In the genomic region with DNA sequence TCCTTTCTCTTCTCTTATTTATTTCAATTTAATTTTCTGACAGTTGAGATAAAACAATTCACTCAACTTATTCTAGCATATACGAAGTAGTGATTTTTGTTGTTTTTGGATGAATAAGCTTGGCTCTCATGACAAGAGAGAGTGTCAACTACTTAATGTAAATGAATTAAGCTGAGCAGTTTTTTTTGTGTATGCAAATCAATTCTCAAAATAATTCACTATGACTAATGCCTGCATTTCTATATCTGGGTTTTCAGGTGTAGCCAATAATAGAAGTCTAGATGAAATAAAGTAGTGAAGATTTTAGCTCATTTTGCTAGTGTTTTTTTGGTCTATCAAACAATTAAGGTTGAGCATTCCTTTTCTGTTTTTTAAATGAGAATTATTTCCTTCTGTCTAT, we compare ENCODE assay signal across 28 cellular contexts.
"Had no signal": no experiment of that assay in that cellular context is flagged by ENCODE, and none has a peak within 500 bp of the region (broad histone marks: within the 10 kb centered on the region; RNA-seq: fewer than 3 reads in every experiment).

No MANE protein-coding gene starts in this region.

- H3K27ac Mint-ChIP-seq: activated CD4-positive, alpha-beta memory T cell treated with anti-CD3 and anti-CD28 coated beads for 36 hours; activated CD4-positive, alpha-beta T cell treated with anti-CD3 and anti-CD28 coated beads for 36 hours; activated CD4-positive, alpha-beta T cell treated with anti-CD3 and anti-CD28 coated beads, Interleukin-2, amount 10 ng/mL, durations not matched to agents 24 days and 14 days; activated CD8-positive, alpha-beta memory T cell treated with anti-CD3 and anti-CD28 coated beads, Interleukin-2, amount 10 ng/mL, durations not matched to agents 7 days and 5 days; activated CD8-positive, alpha-beta T cell treated with anti-CD3 and anti-CD28 coated beads, Interleukin-2, amount 10 ng/mL, durations not matched to agents 7 days and 5 days; activated naive CD4-positive, alpha-beta T cell treated with anti-CD3 and anti-CD28 coated beads, Interleukin-2, amount 10 ng/mL, durations not matched to agents 7 days and 5 days; activated naive CD4-positive, alpha-beta T cell treated with anti-CD3 and anti-CD28 coated beads, Interleukin-2, amount 50 U/mL, for 72 hours; activated naive CD8-positive, alpha-beta T cell treated with anti-CD3 and anti-CD28 coated beads, Interleukin-2, amount 10 ng/mL, durations not matched to agents 7 days and 5 days; activated T-helper 1 cell treated with anti-CD3 and anti-CD28 coated beads, Interleukin-12 subunit alpha, Interleukin-12 subunit beta, Interleukin-2, Interleukin-4 antibody, amounts not matched to agents 30 ng/mL and 10 ng/mL and 1 ng/mL, durations not matched to agents 14 hours and 24 hours and 36 hours; brain had no signal

- H3K9me3 ChIP-seq: ascending aorta, breast epithelium, colonic mucosa had no signal

- H3K4me3 ChIP-seq: ascending aorta, breast epithelium, cardiac muscle cell, colonic mucosa had no signal

- H3K4me3 Mint-ChIP-seq: activated CD4-positive, alpha-beta memory T cell treated with anti-CD3 and anti-CD28 coated beads for 36 hours; activated CD4-positive, alpha-beta T cell treated with anti-CD3 and anti-CD28 coated beads for 36 hours; activated CD4-positive, alpha-beta T cell treated with anti-CD3 and anti-CD28 coated beads, Interleukin-2, amount 10 ng/mL, durations not matched to agents 24 days and 14 days; activated CD8-positive, alpha-beta memory T cell treated with anti-CD3 and anti-CD28 coated beads, Interleukin-2, amount 10 ng/mL, durations not matched to agents 7 days and 5 days; activated CD8-positive, alpha-beta T cell treated with anti-CD3 and anti-CD28 coated beads, Interleukin-2, amount 10 ng/mL, durations not matched to agents 7 days and 5 days; activated naive CD4-positive, alpha-beta T cell treated with anti-CD3 and anti-CD28 coated beads, Interleukin-2, amount 10 ng/mL, durations not matched to agents 7 days and 5 days; activated naive CD8-positive, alpha-beta T cell treated with anti-CD3 and anti-CD28 coated beads, Interleukin-2, amount 10 ng/mL, durations not matched to agents 7 days and 5 days; activated T-helper 1 cell treated with anti-CD3 and anti-CD28 coated beads, Interleukin-12 subunit alpha, Interleukin-12 subunit beta, Interleukin-2, Interleukin-4 antibody, amounts not matched to agents 30 ng/mL and 10 ng/mL and 1 ng/mL, durations not matched to agents 14 hours and 24 hours and 36 hours; brain had no signal

- DNase-seq: activated CD4-positive, alpha-beta memory T cell treated with anti-CD3 and anti-CD28 coated beads for 36 hours; activated CD4-positive, alpha-beta T cell treated with anti-CD3 and anti-CD28 coated beads for 36 hours; activated CD4-positive, alpha-beta T cell treated with anti-CD3 and anti-CD28 coated beads, Interleukin-2, amount 10 ng/mL, durations not matched to agents 24 days and 14 days; activated CD4-positive, CD25-positive, alpha-beta regulatory T cell; activated CD4-positive, CD25-positive, alpha-beta regulatory T cell treated with anti-CD3 and anti-CD28 coated beads, Interleukin-2, amount 50 U/mL, for 72 hours; activated CD8-positive, alpha-beta memory T cell treated with anti-CD3 and anti-CD28 coated beads, Interleukin-2, amount 10 ng/mL, durations not matched to agents 7 days and 5 days; activated CD8-positive, alpha-beta memory T cell treated with anti-CD3 and anti-CD28 coated beads, Interleukin-2, amount 50 U/mL, for 4 hours; activated CD8-positive, alpha-beta T cell treated with anti-CD3 and anti-CD28 coated beads, Interleukin-2, amount 10 ng/mL, durations not matched to agents 7 days and 5 days; activated gamma-delta T cell; activated naive CD4-positive, alpha-beta T cell; activated naive CD4-positive, alpha-beta T cell treated with anti-CD3 and anti-CD28 coated beads, Interleukin-2, amount 10 ng/mL, durations not matched to agents 7 days and 5 days; activated naive CD8-positive, alpha-beta T cell treated with anti-CD3 and anti-CD28 coated beads, Interleukin-2, amount 10 ng/mL, durations not matched to agents 7 days and 5 days; activated T-cell treated with anti-CD3 and anti-CD28 coated beads, Interleukin-2, amount 50 U/mL, for 1 hour; activated T-cell treated with anti-CD3 and anti-CD28 coated beads, Interleukin-2, amount 50 U/mL, for 48 hours; central memory CD4-positive, alpha-beta T cell; cerebellar nuclear complex; colonic mucosa; effector CD8-positive, alpha-beta T cell; foreskin fibroblast; T-helper 2 cell had no signal

- H3K36me3 ChIP-seq: ascending aorta, breast epithelium, cardiac muscle cell, colonic mucosa had no signal

- H3K27me3 Mint-ChIP-seq: activated CD4-positive, alpha-beta memory T cell treated with anti-CD3 and anti-CD28 coated beads for 36 hours; activated CD4-positive, alpha-beta T cell treated with anti-CD3 and anti-CD28 coated beads for 36 hours; activated CD4-positive, alpha-beta T cell treated with anti-CD3 and anti-CD28 coated beads, Interleukin-2, amount 10 ng/mL, durations not matched to agents 24 days and 14 days; activated CD8-positive, alpha-beta memory T cell treated with anti-CD3 and anti-CD28 coated beads, Interleukin-2, amount 10 ng/mL, durations not matched to agents 7 days and 5 days; activated naive CD4-positive, alpha-beta T cell treated with anti-CD3 and anti-CD28 coated beads, Interleukin-2, amount 10 ng/mL, durations not matched to agents 7 days and 5 days; activated naive CD8-positive, alpha-beta T cell treated with anti-CD3 and anti-CD28 coated beads, Interleukin-2, amount 10 ng/mL, durations not matched to agents 7 days and 5 days; brain had no signal

- H3K4me1 Mint-ChIP-seq: activated CD4-positive, alpha-beta T cell treated with anti-CD3 and anti-CD28 coated beads for 36 hours; activated CD4-positive, alpha-beta T cell treated with anti-CD3 and anti-CD28 coated beads, Interleukin-2, amount 10 ng/mL, durations not matched to agents 24 days and 14 days; activated CD8-positive, alpha-beta memory T cell treated with anti-CD3 and anti-CD28 coated beads, Interleukin-2, amount 10 ng/mL, durations not matched to agents 7 days and 5 days; activated naive CD4-positive, alpha-beta T cell treated with anti-CD3 and anti-CD28 coated beads, Interleukin-2, amount 10 ng/mL, durations not matched to agents 7 days and 5 days; activated naive CD8-positive, alpha-beta T cell treated with anti-CD3 and anti-CD28 coated beads, Interleukin-2, amount 10 ng/mL, durations not matched to agents 7 days and 5 days had no signal

- H3K27me3 ChIP-seq: ascending aorta, breast epithelium, cardiac muscle cell, colonic mucosa had no signal

- FAIRE-seq: endothelial cell of umbilical vein had no signal

- H3K4me1 ChIP-seq: ascending aorta, breast epithelium, colonic mucosa had no signal

- H3K36me3 Mint-ChIP-seq: activated CD4-positive, alpha-beta memory T cell treated with anti-CD3 and anti-CD28 coated beads for 36 hours; activated CD8-positive, alpha-beta memory T cell treated with anti-CD3 and anti-CD28 coated beads, Interleukin-2, amount 10 ng/mL, durations not matched to agents 7 days and 5 days; activated naive CD4-positive, alpha-beta T cell treated with anti-CD3 and anti-CD28 coated beads, Interleukin-2, amount 10 ng/mL, durations not matched to agents 7 days and 5 days; activated naive CD8-positive, alpha-beta T cell treated with anti-CD3 and anti-CD28 coated beads, Interleukin-2, amount 10 ng/mL, durations not matched to agents 7 days and 5 days; brain had no signal

- ATAC-seq: activated CD4-positive, alpha-beta T cell treated with anti-CD3 and anti-CD28 coated beads for 36 hours; activated CD8-positive, alpha-beta memory T cell treated with anti-CD3 and anti-CD28 coated beads, Interleukin-2, amount 10 ng/mL, durations not matched to agents 7 days and 5 days; activated CD8-positive, alpha-beta T cell treated with anti-CD3 and anti-CD28 coated beads, Interleukin-2, amount 10 ng/mL, durations not matched to agents 7 days and 5 days; activated naive CD4-positive, alpha-beta T cell treated with anti-CD3 and anti-CD28 coated beads, Interleukin-2, amount 50 U/mL, for 72 hours; esophagus mucosa had no signal

- H3K27ac ChIP-seq: ascending aorta, breast epithelium, cardiac muscle cell, colonic mucosa had no signal
